34 cellular contexts compared by ENCODE assay signal in genomic region chr16:12930881-12931280, GRCh38.
"Had no signal": no experiment of that assay in that cellular context is flagged by ENCODE, and none has a peak within 500 bp of the region (broad histone marks: within the 10 kb centered on the region; RNA-seq: fewer than 3 reads in every experiment).

No MANE protein-coding gene starts in this region.

- DNase-seq: Karpas-422, Kasumi-1, MG63, MM.1S, MV-4-11, NCI-H1048, NCI-H1092, NCI-H1092 treated with DMSO at 0.1 percent for 48 hours, NCI-H1105, NCI-H1105 treated with DMSO at 0.1 percent for 48 hours, NCI-H1417, NCI-H1417 treated with DMSO at 0.1 percent for 48 hours, NCI-H1436, NCI-H1436 treated with DMSO at 0.1 percent for 48 hours, NCI-H146, NCI-H1694, NCI-H1694 treated with DMSO at 0.1 percent for 48 hours, NCI-H187, NCI-H187 treated with DMSO at 0.1 percent for 48 hours, NCI-H1930, NCI-H2029, NCI-H2029 treated with DMSO at 0.1 percent for 48 hours, NCI-H2081, NCI-H2081 treated with DMSO at 0.1 percent for 48 hours, NCI-H2107, NCI-H2171, NCI-H2171 treated with DMSO at 0.1 percent for 48 hours, NCI-H2227 treated with DMSO at 0.1 percent for 48 hours, NCI-H226, NCI-H345, NCI-H446, NCI-H446 treated with DMSO at 0.1 percent for 48 hours, NCI-H510A, NCI-H510A treated with DMSO at 0.1 percent for 48 hours had no signal
